In genomic region chr6:123094768-123095167, GRCh38 we compare ENCODE assay signal across 7 cellular contexts.
"Had no signal": no experiment of that assay in that cellular context is flagged by ENCODE, and none has a peak within 500 bp of the region (broad histone marks: within the 10 kb centered on the region; RNA-seq: fewer than 3 reads in every experiment).

No MANE protein-coding gene starts in this region.

- ATAC-seq: HepG2, K562 had no signal

- H3K27me3 Mint-ChIP-seq: IgD-negative memory B cell had no signal

- H3K4me1 Mint-ChIP-seq: IgD-negative memory B cell had no signal

- H3K36me3 Mint-ChIP-seq: IgD-negative memory B cell had no signal

- H3K4me3 Mint-ChIP-seq: IgD-negative memory B cell had no signal

- H3K4me3 ChIP-seq: K562 had no signal

- H3K27ac Mint-ChIP-seq: IgD-negative memory B cell had no signal

- H3K27ac ChIP-seq: HL-60 had no signal

- DNase-seq: IMR-90, KBM-7, KG1 had no signal
